Comparison of ENCODE assay signal across 15 cellular contexts in the genomic region with DNA sequence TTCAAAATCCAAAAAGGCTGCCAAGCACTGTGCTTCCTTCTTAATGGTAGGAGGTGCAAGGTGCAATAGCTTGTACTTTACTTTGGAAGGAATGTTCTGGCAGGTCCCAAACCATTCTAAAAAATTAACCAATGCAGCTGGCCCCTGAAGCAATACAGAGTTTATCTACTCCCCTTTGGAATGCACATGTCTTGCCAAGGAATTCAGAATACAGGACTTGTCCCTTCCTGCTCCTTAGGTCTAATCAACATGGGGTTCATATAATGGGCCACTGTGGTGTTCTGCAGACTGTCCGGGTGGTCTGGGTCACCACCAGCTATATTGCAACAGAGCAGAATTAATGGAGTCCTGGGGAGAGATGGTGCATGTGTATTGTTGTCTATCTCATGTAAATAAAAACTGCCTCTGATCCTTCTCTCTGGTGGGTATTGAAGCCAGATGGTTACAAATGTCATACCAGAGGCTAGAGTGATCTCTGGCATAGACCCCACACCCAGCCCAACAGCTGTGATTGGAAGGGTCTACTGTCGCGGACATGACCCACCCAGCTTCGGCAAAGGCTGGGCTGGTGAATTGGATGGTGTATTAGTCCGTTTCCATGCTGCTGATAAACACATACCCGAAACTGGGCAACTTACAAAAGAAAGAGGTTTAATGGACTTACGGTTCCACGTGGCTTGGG.
DNase-seq lines count a peak whose midpoint lies in the region; ATAC-seq, FAIRE-seq and TF ChIP-seq lines count a peak whose summit lies in the region.
"Had no signal": no experiment of that assay in that cellular context is flagged by ENCODE, and none has a peak within 500 bp of the region (broad histone marks: within the 10 kb centered on the region; RNA-seq: fewer than 3 reads in every experiment).

No MANE protein-coding gene starts in this region.

- no peak overlapping the region for H3K4me3 ChIP-seq in bronchial epithelial cell (ENCODE audit: low read depth, low read length)
- H3K4me3 ChIP-seq in upper lobe of left lung: no peak overlapping the region

- peak; percentile 73 for FAIRE-seq in bronchial epithelial cell (lab: Jason Lieb, UNC)

- peaks cover 10% of the 10 kb centered on the region for H3K27me3 Mint-ChIP-seq in activated naive CD8-positive, alpha-beta T cell treated with anti-CD3 and anti-CD28 coated beads, Interleukin-2, amount 50 U/mL, for 24 hours

- peaks cover 9 to 14% (median 11%) of the 10 kb centered on the region in 4 donors for H3K4me1 ChIP-seq in upper lobe of left lung

- H3K27ac ChIP-seq in upper lobe of left lung: peak overlapping the region in 1 of 4 donors; percentile 14
- H3K27ac ChIP-seq: VCaP had no signal

- peak in 1 of 4 donors; percentile 13 for TF ChIP-seq EP300 in upper lobe of left lung (IDR thresholded peaks at IDR 0.05)

- no peak overlapping the region for H3K27ac Mint-ChIP-seq in activated naive CD8-positive, alpha-beta T cell treated with anti-CD3 and anti-CD28 coated beads, Interleukin-2, amount 50 U/mL, for 24 hours
- H3K27ac Mint-ChIP-seq: activated CD8-positive, alpha-beta memory T cell treated with anti-CD3 and anti-CD28 coated beads, Interleukin-2, amount 10 ng/mL, durations not matched to agents 7 days and 5 days; activated naive CD8-positive, alpha-beta T cell treated with anti-CD3 and anti-CD28 coated beads, Interleukin-2, amount 10 ng/mL, durations not matched to agents 7 days and 5 days had no signal

- intact Hi-C loops in Right ventricle myocardium superior (cut with DNase I) (no loop called here), cardiac septum (cut with DNase I) (no loop called here), left cardiac atrium (cut with DNase I) (no loop called here)

- DNase-seq in Right ventricle myocardium superior (no peak), cardiac septum (ENCODE audit: low spot score) (no peak), bronchial epithelial cell (ENCODE audit: low read depth) (peak; percentile 79), left cardiac atrium (no peak), upper lobe of left lung (no peak), ureter (ENCODE audit: low spot score) (no peak)
- no peak for DNase-seq in activated naive CD8-positive, alpha-beta T cell treated with anti-CD3 and anti-CD28 coated beads, Interleukin-2, amount 50 U/mL, for 24 hours
- DNase-seq: 8988T; activated CD8-positive, alpha-beta memory T cell treated with anti-CD3 and anti-CD28 coated beads, Interleukin-2, amount 10 ng/mL, durations not matched to agents 7 days and 5 days; activated naive CD8-positive, alpha-beta T cell treated with anti-CD3 and anti-CD28 coated beads, Interleukin-2, amount 10 ng/mL, durations not matched to agents 7 days and 5 days; effector CD4-positive, alpha-beta T cell; NCI-H524 treated with DMSO at 0.1 percent for 48 hours; SHP77 had no signal

- no peak for TF ChIP-seq CTCF in bronchial epithelial cell (IDR thresholded peaks at IDR 0.05; ENCODE audit: insufficient read depth, low read length, severe bottlenecking)
- TF ChIP-seq CTCF in upper lobe of left lung (IDR thresholded peaks at IDR 0.05): no peak

- ATAC-seq in Right ventricle myocardium superior (ENCODE audit: poor library complexity) (peak; percentile 80), left cardiac atrium (peak; percentile 60 to 75), upper lobe of left lung (ENCODE audit: low FRiP score in 2 of 2) (peak; percentile 77 to 84), HG02610 (IDR thresholded peaks at IDR 0.05; ENCODE audit: unreplicated experiment) (no peak)
- no peak for ATAC-seq in activated naive CD8-positive, alpha-beta T cell treated with anti-CD3 and anti-CD28 coated beads, Interleukin-2, amount 50 U/mL, for 24 hours
- ATAC-seq: activated CD8-positive, alpha-beta memory T cell treated with anti-CD3 and anti-CD28 coated beads, Interleukin-2, amount 10 ng/mL, durations not matched to agents 7 days and 5 days had no signal

- H3K4me3 Mint-ChIP-seq in activated naive CD8-positive, alpha-beta T cell treated with anti-CD3 and anti-CD28 coated beads, Interleukin-2, amount 50 U/mL, for 24 hours: no peak overlapping the region
- H3K4me3 Mint-ChIP-seq: activated CD8-positive, alpha-beta memory T cell treated with anti-CD3 and anti-CD28 coated beads, Interleukin-2, amount 10 ng/mL, durations not matched to agents 7 days and 5 days; activated naive CD8-positive, alpha-beta T cell treated with anti-CD3 and anti-CD28 coated beads, Interleukin-2, amount 10 ng/mL, durations not matched to agents 7 days and 5 days had no signal

- 85 to 89% methylated on average over 8 of the region's 8 CpGs for WGBS in upper lobe of left lung, 2 donors

- no peaks in the 10 kb centered on the region for H3K9me3 Mint-ChIP-seq in activated naive CD8-positive, alpha-beta T cell treated with anti-CD3 and anti-CD28 coated beads, Interleukin-2, amount 50 U/mL, for 24 hours
- H3K9me3 Mint-ChIP-seq: activated naive CD8-positive, alpha-beta T cell treated with anti-CD3 and anti-CD28 coated beads, Interleukin-2, amount 10 ng/mL, durations not matched to agents 7 days and 5 days had no signal

- H3K36me3 ChIP-seq in bronchial epithelial cell (ENCODE audit: control insufficient read depth, insufficient read depth, low read length): no peaks in the 10 kb centered on the region
- no peaks in the 10 kb centered on the region for H3K36me3 ChIP-seq in upper lobe of left lung

- H3K27me3 ChIP-seq in bronchial epithelial cell (ENCODE audit: control insufficient read depth, insufficient read depth, low read length) (no peaks in the 10 kb centered on the region), upper lobe of left lung (no peaks in the 10 kb centered on the region)

- no peak for TF ChIP-seq POLR2A in upper lobe of left lung (IDR thresholded peaks at IDR 0.05)

- H3K4me1 Mint-ChIP-seq in activated naive CD8-positive, alpha-beta T cell treated with anti-CD3 and anti-CD28 coated beads, Interleukin-2, amount 50 U/mL, for 24 hours: no peaks in the 10 kb centered on the region
- H3K4me1 Mint-ChIP-seq: activated CD8-positive, alpha-beta memory T cell treated with anti-CD3 and anti-CD28 coated beads, Interleukin-2, amount 10 ng/mL, durations not matched to agents 7 days and 5 days; activated naive CD8-positive, alpha-beta T cell treated with anti-CD3 and anti-CD28 coated beads, Interleukin-2, amount 10 ng/mL, durations not matched to agents 7 days and 5 days had no signal

- no peaks in the 10 kb centered on the region for H3K9me3 ChIP-seq in upper lobe of left lung

- H3K36me3 Mint-ChIP-seq in activated naive CD8-positive, alpha-beta T cell treated with anti-CD3 and anti-CD28 coated beads, Interleukin-2, amount 50 U/mL, for 24 hours (ENCODE audit: low read depth): no peaks in the 10 kb centered on the region
- H3K36me3 Mint-ChIP-seq: activated CD8-positive, alpha-beta memory T cell treated with anti-CD3 and anti-CD28 coated beads, Interleukin-2, amount 10 ng/mL, durations not matched to agents 7 days and 5 days; activated naive CD8-positive, alpha-beta T cell treated with anti-CD3 and anti-CD28 coated beads, Interleukin-2, amount 10 ng/mL, durations not matched to agents 7 days and 5 days had no signal

Comparison
In these comparisons a context has a peak if more than half of its experiments do, and no peak if none do; other contexts are left out.
1. ATAC-seq: peak in Right ventricle myocardium superior (single experiment), left cardiac atrium (2 of 2) and upper lobe of left lung (2 of 2); none in HG02610 (single experiment) and activated naive CD8-positive, alpha-beta T cell treated with anti-CD3 and anti-CD28 coated beads, Interleukin-2, amount 50 U/mL, for 24 hours (single experiment).